20 cellular contexts compared by ENCODE assay signal in the genomic region with DNA sequence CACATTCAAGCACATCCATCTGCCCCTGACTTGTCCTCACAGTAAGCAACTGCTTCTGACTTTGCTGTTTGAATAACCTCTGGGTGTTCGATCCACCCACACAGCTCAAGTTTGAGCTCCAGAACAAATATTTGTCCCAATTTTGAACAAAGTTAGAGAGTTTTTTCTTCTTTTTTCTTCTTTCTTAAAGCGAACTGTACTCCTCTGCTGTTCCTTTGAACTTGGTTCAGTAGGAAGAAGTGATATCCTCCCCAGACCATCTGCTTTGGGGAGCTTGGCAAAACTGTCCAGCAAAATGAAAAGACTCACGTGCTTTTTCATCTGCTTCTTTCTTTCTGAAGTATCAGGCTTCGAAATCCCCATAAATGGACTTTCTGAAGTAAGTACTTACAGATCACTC. TPM values are rescaled to one million over a fixed set of nuclear protein-coding genes. Genes with fewer than 3 reads are reported as not detected.
DNase-seq lines count a peak whose midpoint lies in the region; ATAC-seq, FAIRE-seq and TF ChIP-seq lines count a peak whose summit lies in the region.
"Had no signal": no experiment of that assay in that cellular context is flagged by ENCODE, and none has a peak within 500 bp of the region (broad histone marks: within the 10 kb centered on the region; RNA-seq: fewer than 3 reads in every experiment).

A gene with protein sequence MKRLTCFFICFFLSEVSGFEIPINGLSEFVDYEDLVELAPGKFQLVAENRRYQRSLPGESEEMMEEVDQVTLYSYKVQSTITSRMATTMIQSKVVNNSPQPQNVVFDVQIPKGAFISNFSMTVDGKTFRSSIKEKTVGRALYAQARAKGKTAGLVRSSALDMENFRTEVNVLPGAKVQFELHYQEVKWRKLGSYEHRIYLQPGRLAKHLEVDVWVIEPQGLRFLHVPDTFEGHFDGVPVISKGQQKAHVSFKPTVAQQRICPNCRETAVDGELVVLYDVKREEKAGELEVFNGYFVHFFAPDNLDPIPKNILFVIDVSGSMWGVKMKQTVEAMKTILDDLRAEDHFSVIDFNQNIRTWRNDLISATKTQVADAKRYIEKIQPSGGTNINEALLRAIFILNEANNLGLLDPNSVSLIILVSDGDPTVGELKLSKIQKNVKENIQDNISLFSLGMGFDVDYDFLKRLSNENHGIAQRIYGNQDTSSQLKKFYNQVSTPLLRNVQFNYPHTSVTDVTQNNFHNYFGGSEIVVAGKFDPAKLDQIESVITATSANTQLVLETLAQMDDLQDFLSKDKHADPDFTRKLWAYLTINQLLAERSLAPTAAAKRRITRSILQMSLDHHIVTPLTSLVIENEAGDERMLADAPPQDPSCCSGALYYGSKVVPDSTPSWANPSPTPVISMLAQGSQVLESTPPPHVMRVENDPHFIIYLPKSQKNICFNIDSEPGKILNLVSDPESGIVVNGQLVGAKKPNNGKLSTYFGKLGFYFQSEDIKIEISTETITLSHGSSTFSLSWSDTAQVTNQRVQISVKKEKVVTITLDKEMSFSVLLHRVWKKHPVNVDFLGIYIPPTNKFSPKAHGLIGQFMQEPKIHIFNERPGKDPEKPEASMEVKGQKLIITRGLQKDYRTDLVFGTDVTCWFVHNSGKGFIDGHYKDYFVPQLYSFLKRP (plus strand): TSS at position 177 of the 400 bp plus-strand sequence. CDS start 119 bp downstream, at position 296.

- POLR2A ChIA-PET in WTC11 (lab: Charles Lee), result no interaction called here

- H2AFZ ChIP-seq in GM23338, result peak within 1 kb of the TSS; percentile 66; the same call in 1 of the 2 replicates
- H2AFZ ChIP-seq: GM23248 had no signal

- no peaks in the 10 kb centered on the region for H3K9me3 Mint-ChIP-seq in GM23338
- no peaks in the 10 kb centered on the region for H3K9me3 Mint-ChIP-seq in WTC11
- H3K9me3 Mint-ChIP-seq in nephron progenitor cell, result no peaks in the 10 kb centered on the region
- H3K9me3 Mint-ChIP-seq: CD4-positive, alpha-beta T cell had no signal

- TF ChIP-seq CTCF in GM23338 (conservative IDR thresholded peaks at IDR 0.05; ENCODE audit: low read depth in 2 of 2) (no peak), right lobe of liver (IDR thresholded peaks at IDR 0.05) (no peak), WTC11 (IDR thresholded peaks at IDR 0.05) (no peak), nephron progenitor cell (IDR thresholded peaks at IDR 0.05) (no peak)

- H3K36me3 ChIP-seq in GM23338 (ENCODE audit: insufficient read depth) (no peaks in the 10 kb centered on the region), right lobe of liver (no peaks in the 10 kb centered on the region)

- CTCF ChIA-PET in WTC11 (lab: Charles Lee), result interaction anchor here (1.2 kb wide), 1 partner anchor 178 kb away, joined by 4 read pairs; no protein-coding TSS in a partner anchor

- no peak within 1 kb of the TSS for H3K4me2 ChIP-seq in GM23338

- H3K27me3 ChIP-seq in GM23338 (ENCODE audit: insufficient read depth), result no peaks in the 10 kb centered on the region
- no peaks in the 10 kb centered on the region for H3K27me3 ChIP-seq in right lobe of liver

- peak; percentile 24 for FAIRE-seq in islet of Langerhans (lab: Jason Lieb, UNC)
- FAIRE-seq: A204.1, GM12891, H54 had no signal

- H3K27ac ChIP-seq in GM23338 (ENCODE audit: low read depth) (no peak within 1 kb of the TSS), right lobe of liver (peak within 1 kb of the TSS; percentile 51 to 87 (median 61))
- H3K27ac ChIP-seq: C4-2B, GM23248 had no signal

- no peak within 1 kb of the TSS; the same call in 1 of the 2 replicates for H3K27ac Mint-ChIP-seq in GM23338
- H3K27ac Mint-ChIP-seq in WTC11, result no peak within 1 kb of the TSS
- no peak within 1 kb of the TSS for H3K27ac Mint-ChIP-seq in nephron progenitor cell
- H3K27ac Mint-ChIP-seq: CD4-positive, alpha-beta T cell had no signal

- 30% methylated on average over 4 of the region's 4 CpGs for WGBS in right lobe of liver (ENCODE audit: insufficient coverage, low coverage, low lambda C conversion rate, missing lambda C conversion rate)

- no peak within 1 kb of the TSS for H3K4me3 Mint-ChIP-seq in GM23338
- no peak within 1 kb of the TSS for H3K4me3 Mint-ChIP-seq in WTC11
- H3K4me3 Mint-ChIP-seq in nephron progenitor cell, result no peak within 1 kb of the TSS
- H3K4me3 Mint-ChIP-seq: CD4-positive, alpha-beta T cell had no signal

- H3K79me2 ChIP-seq in GM23338 (replicated peaks; ENCODE audit: insufficient read depth), result no peaks in the 10 kb centered on the region

- no peaks in the 10 kb centered on the region for H3K9me3 ChIP-seq in right lobe of liver

- no peak within 1 kb of the TSS for H3K4me3 ChIP-seq in GM23338
- H3K4me3 ChIP-seq in right lobe of liver, result peak within 1 kb of the TSS; percentile 36 to 62 (median 53)
- H3K4me3 ChIP-seq: GM23248 had no signal

- H3K4me1 Mint-ChIP-seq in GM23338 (peaks cover 10% of the 10 kb centered on the region), WTC11 (peaks cover 7% of the 10 kb centered on the region), nephron progenitor cell (no peaks in the 10 kb centered on the region)

- H3K36me3 Mint-ChIP-seq in GM23338 (ENCODE audit: low read depth) (no peaks in the 10 kb centered on the region), WTC11 (no peaks in the 10 kb centered on the region), nephron progenitor cell (ENCODE audit: low read depth) (no peaks in the 10 kb centered on the region)

- peak; percentile 27 for TF ChIP-seq POLR2A in right lobe of liver (IDR thresholded peaks at IDR 0.05)

- DNase-seq in GM23338 (ENCODE audit: low spot score) (no peak), right lobe of liver (no peak), GF-D8 (lab: John Stamatoyannopoulos, UW) (no peak), WTC11 (ENCODE audit: low spot score) (no peak), nephron progenitor cell (no peak), NCI-H1930 (lab: John Stamatoyannopoulos, UW) (no peak)
- DNase-seq: AML-193; CD4-positive, alpha-beta T cell; DND-41; EL; GM23248; HCEC 1CT had no signal

- H3K27me3 Mint-ChIP-seq in GM23338 (ENCODE audit: insufficient read depth, low read depth, poor library complexity) (peaks cover 2% of the 10 kb centered on the region), WTC11 (ENCODE audit: low read depth) (no peaks in the 10 kb centered on the region), nephron progenitor cell (ENCODE audit: low read depth, poor library complexity) (peaks cover 39% of the 10 kb centered on the region)

- H4K20me1 ChIP-seq in GM23338 (replicated peaks; ENCODE audit: insufficient read depth), result no peaks in the 10 kb centered on the region

- no peak for ATAC-seq in GM23338
- ATAC-seq in right lobe of liver, result peak; percentile 41 to 66 (median 62)
- no peak for ATAC-seq in WTC11

- no peaks in the 10 kb centered on the region for H3F3A ChIP-seq in GM23338 (replicated peaks; ENCODE audit: low read depth)

- intact Hi-C loops in right lobe of liver (cut with DNase I), result no loop called here

- no peaks in the 10 kb centered on the region for H3K9me2 ChIP-seq in GM23338 (ENCODE audit: insufficient read depth)

- H3K4me1 ChIP-seq in GM23338 (ENCODE audit: insufficient read depth) (no peaks in the 10 kb centered on the region; the same call in 1 of the 2 replicates), right lobe of liver (peaks cover 0 to 55% (median 10%) of the 10 kb centered on the region in 4 donors)

TF ChIP-seq in GM23338, 12 proteins besides CTCF, POLR2A, EP300 and RAD21 (continues in another document):
- TF ChIP-seq POLR2AphosphoS5 (IDR thresholded peaks at IDR 0.05; ENCODE audit: low read depth) (no peak), CREB1 (CRISPR knock-in tag; IDR thresholded peaks at IDR 0.05; ENCODE audit: low read depth) (no peak), ZNF114 (CRISPR knock-in tag; IDR thresholded peaks at IDR 0.05) (no peak), STAT1 (IDR thresholded peaks at IDR 0.05; ENCODE audit: unreplicated experiment) (no peak)

TF ChIP-seq in WTC11, 78 proteins besides CTCF, POLR2A, EP300 and RAD21:
- TF ChIP-seq, protein P1, sequence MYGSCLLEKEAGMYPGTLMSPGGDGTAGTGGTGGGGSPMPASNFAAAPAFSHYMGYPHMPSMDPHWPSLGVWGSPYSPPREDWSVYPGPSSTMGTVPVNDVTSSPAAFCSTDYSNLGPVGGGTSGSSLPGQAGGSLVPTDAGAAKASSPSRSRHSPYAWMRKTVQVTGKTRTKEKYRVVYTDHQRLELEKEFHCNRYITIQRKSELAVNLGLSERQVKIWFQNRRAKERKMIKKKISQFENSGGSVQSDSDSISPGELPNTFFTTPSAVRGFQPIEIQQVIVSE (CRISPR knock-in tag; IDR thresholded peaks at IDR 0.05; ENCODE audit: borderline replicate concordance), result no peak
- TF ChIP-seq FOXK1 (CRISPR knock-in tag; IDR thresholded peaks at IDR 0.05), result no peak
- no peak for TF ChIP-seq CREB1 (CRISPR knock-in tag; IDR thresholded peaks at IDR 0.05)
- no peak for TF ChIP-seq NR1H2 (CRISPR knock-in tag; IDR thresholded peaks at IDR 0.05)
- TF ChIP-seq ELF4 (CRISPR knock-in tag; IDR thresholded peaks at IDR 0.05; ENCODE audit: low read depth), result no peak
- TF ChIP-seq, protein P2, sequence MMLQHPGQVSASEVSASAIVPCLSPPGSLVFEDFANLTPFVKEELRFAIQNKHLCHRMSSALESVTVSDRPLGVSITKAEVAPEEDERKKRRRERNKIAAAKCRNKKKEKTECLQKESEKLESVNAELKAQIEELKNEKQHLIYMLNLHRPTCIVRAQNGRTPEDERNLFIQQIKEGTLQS (CRISPR knock-in tag; conservative IDR thresholded peaks at IDR 0.05), result no peak
- TF ChIP-seq SMAD3 (CRISPR knock-in tag; IDR thresholded peaks at IDR 0.05; ENCODE audit: borderline replicate concordance), result no peak
- TF ChIP-seq, protein P3, sequence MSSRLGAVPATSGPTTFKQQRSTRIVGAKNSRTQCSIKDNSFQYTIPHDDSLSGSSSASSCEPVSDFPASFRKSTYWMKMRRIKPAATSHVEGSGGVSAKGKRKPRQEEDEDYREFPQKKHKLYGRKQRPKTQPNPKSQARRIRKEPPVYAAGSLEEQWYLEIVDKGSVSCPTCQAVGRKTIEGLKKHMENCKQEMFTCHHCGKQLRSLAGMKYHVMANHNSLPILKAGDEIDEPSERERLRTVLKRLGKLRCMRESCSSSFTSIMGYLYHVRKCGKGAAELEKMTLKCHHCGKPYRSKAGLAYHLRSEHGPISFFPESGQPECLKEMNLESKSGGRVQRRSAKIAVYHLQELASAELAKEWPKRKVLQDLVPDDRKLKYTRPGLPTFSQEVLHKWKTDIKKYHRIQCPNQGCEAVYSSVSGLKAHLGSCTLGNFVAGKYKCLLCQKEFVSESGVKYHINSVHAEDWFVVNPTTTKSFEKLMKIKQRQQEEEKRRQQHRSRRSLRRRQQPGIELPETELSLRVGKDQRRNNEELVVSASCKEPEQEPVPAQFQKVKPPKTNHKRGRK (CRISPR knock-in tag; IDR thresholded peaks at IDR 0.05; ENCODE audit: borderline replicate concordance), result no peak

RNA-seq across cellular contexts. Expression of the gene that starts here (rescaled TPM):
- not detected in 2 replicates for total RNA-seq in GM23338 (2014; rRNA removed; shearing (Covaris generic))
- 0.10 TPM in 1 of 2 replicates, not detected in the other for polyA plus RNA-seq in GM23338 (2016; fragmentation: Nextera tagmentation; extraction: Ambion mirVana)
- total RNA-seq in right lobe of liver (1,000 to 10,000 TPM in 1 of 6 experiments, 100 to 1,000 TPM in 5; 399 to 1,113 (median 694) TPM), WTC11 (2021) (0.62 to 0.83 TPM (median 0.62 TPM) in 3 replicates)
- total RNA-seq: CD4-positive, alpha-beta T cell; G401; GM23248; HT-29 had no signal
- polyA plus RNA-seq: BJ, GM23248 had no signal

Comparison
In these comparisons a context has a peak if more than half of its experiments do, and no peak if none do; other contexts are left out.
1. RNA of the gene that starts here (total RNA-seq): 399 to 1,113 TPM in right lobe of liver; 0.62 to 0.83 TPM in WTC11 and not detected in GM23338; every median in the first group is over 100 times any median in the second.
2. ATAC-seq: peak in right lobe of liver (4 of 4); none in GM23338 (single experiment) and WTC11 (single experiment).